1 cellular context compared by ENCODE assay signal in genomic region chr2:102240640-102241370, GRCh38.
TF ChIP-seq lines count a peak whose summit lies in the region.

No MANE protein-coding gene starts in this region.

TF ChIP-seq in HepG2, 621 proteins besides CTCF, POLR2A, EP300 and RAD21 (continued from another document and continues in another):
- TF ChIP-seq ZBTB2 (CRISPR knock-in tag; IDR thresholded peaks at IDR 0.05; ENCODE audit: low read depth): no peak
- TF ChIP-seq ETV5 (CRISPR knock-in tag; IDR thresholded peaks at IDR 0.05; ENCODE audit: borderline replicate concordance): peak; percentile 89
- TF ChIP-seq ZNF44 (CRISPR knock-in tag; IDR thresholded peaks at IDR 0.05): peak; percentile 79; the same call in 1 of the 2 replicates
- TF ChIP-seq GTF3A (CRISPR knock-in tag; conservative IDR thresholded peaks at IDR 0.05): no peak
- peak; percentile 69; the same call in 1 of the 2 replicates for TF ChIP-seq NFKBIZ (CRISPR knock-in tag; IDR thresholded peaks at IDR 0.05)
- no peak for TF ChIP-seq HIC2 (CRISPR knock-in tag; IDR thresholded peaks at IDR 0.05; ENCODE audit: low read depth)
- TF ChIP-seq CAMTA2 (CRISPR knock-in tag; IDR thresholded peaks at IDR 0.05; ENCODE audit: borderline replicate concordance): no peak
- TF ChIP-seq RNF219 (CRISPR knock-in tag; IDR thresholded peaks at IDR 0.05): no peak
- peak; percentile 58; the same call in 1 of the 2 replicates for TF ChIP-seq DMAP1 (CRISPR knock-in tag; IDR thresholded peaks at IDR 0.05)
- TF ChIP-seq SRY (CRISPR knock-in tag; IDR thresholded peaks at IDR 0.05): peak; percentile 69; the same call in 1 of the 2 replicates
- 0 out of 2 replicates have a peak, but pooled peaks have one; percentile 45 for TF ChIP-seq SIX4 (CRISPR knock-in tag; IDR thresholded peaks at IDR 0.05)
- TF ChIP-seq GRHL1 (CRISPR knock-in tag; conservative IDR thresholded peaks at IDR 0.05): no peak
- TF ChIP-seq NFRKB (IDR thresholded peaks at IDR 0.05): no peak
- TF ChIP-seq RFX5 (IDR thresholded peaks at IDR 0.05; ENCODE audit: low read depth, low read length): 0 out of 2 replicates have a peak, but pooled peaks have one; percentile 8
- TF ChIP-seq KDM2A (CRISPR knock-in tag; IDR thresholded peaks at IDR 0.05; ENCODE audit: borderline replicate concordance, low read depth): peak; percentile 96
- TF ChIP-seq ZNF773 (CRISPR knock-in tag; IDR thresholded peaks at IDR 0.05; ENCODE audit: borderline replicate concordance): no peak
- peak; percentile 98 for TF ChIP-seq RXRB (CRISPR knock-in tag; IDR thresholded peaks at IDR 0.05; ENCODE audit: borderline replicate concordance)
- no peak; the same call in 1 of the 2 replicates for TF ChIP-seq ZFP41 (CRISPR knock-in tag; IDR thresholded peaks at IDR 0.05; ENCODE audit: borderline replicate concordance)
- TF ChIP-seq RBAK (CRISPR knock-in tag; IDR thresholded peaks at IDR 0.05): no peak
- peak; percentile 89; the same call in 1 of the 2 replicates for TF ChIP-seq ZNF766 (CRISPR knock-in tag; IDR thresholded peaks at IDR 0.05; ENCODE audit: borderline replicate concordance)
- TF ChIP-seq TARDBP (CRISPR knock-in tag; IDR thresholded peaks at IDR 0.05): peak; percentile 91
- TF ChIP-seq ZNF207 (IDR thresholded peaks at IDR 0.05; ENCODE audit: borderline replicate concordance): no peak
- TF ChIP-seq SP1 (IDR thresholded peaks at IDR 0.05): no peak
- TF ChIP-seq SP1 (CRISPR knock-in tag; IDR thresholded peaks at IDR 0.05): peak; percentile 48; the same call in 1 of the 2 replicates
- TF ChIP-seq MBD4 (IDR thresholded peaks at IDR 0.05; ENCODE audit: borderline replicate concordance, low read length): no peak
- TF ChIP-seq ZNF460 (CRISPR knock-in tag; IDR thresholded peaks at IDR 0.05; ENCODE audit: borderline replicate concordance): no peak
- TF ChIP-seq FOXJ3 (CRISPR knock-in tag; IDR thresholded peaks at IDR 0.05; ENCODE audit: borderline replicate concordance): peak; percentile 78; the same call in 1 of the 2 replicates
- peak; percentile 51; the same call in 1 of the 2 replicates for TF ChIP-seq TRAFD1 (CRISPR knock-in tag; IDR thresholded peaks at IDR 0.05; ENCODE audit: borderline replicate concordance)
- no peak for TF ChIP-seq NFIC (IDR thresholded peaks at IDR 0.05; ENCODE audit: low read length)
- no peak for TF ChIP-seq MATR3 (CRISPR knock-in tag; IDR thresholded peaks at IDR 0.05)
- TF ChIP-seq BHLHE40 (IDR thresholded peaks at IDR 0.05; ENCODE audit: low read length): peak; percentile 91
- no peak for TF ChIP-seq IKZF4 (CRISPR knock-in tag; IDR thresholded peaks at IDR 0.05; ENCODE audit: borderline replicate concordance, low read depth, not compliant biosample characterization)
- no peak for TF ChIP-seq MBNL3 (CRISPR knock-in tag; conservative IDR thresholded peaks at IDR 0.05)
- no peak for TF ChIP-seq CEBPZ (IDR thresholded peaks at IDR 0.05; ENCODE audit: low read length)
- peak; percentile 94 for TF ChIP-seq ZNF580 (CRISPR knock-in tag; IDR thresholded peaks at IDR 0.05; ENCODE audit: borderline replicate concordance, low read depth)
- peak; percentile 95 for TF ChIP-seq ZGPAT (CRISPR knock-in tag; IDR thresholded peaks at IDR 0.05)
- TF ChIP-seq GFI1 (CRISPR knock-in tag; IDR thresholded peaks at IDR 0.05; ENCODE audit: borderline replicate concordance): no peak
- 0 out of 2 replicates have a peak, but pooled peaks have one; percentile 65 for TF ChIP-seq HOXD1 (CRISPR knock-in tag; IDR thresholded peaks at IDR 0.05)
- TF ChIP-seq RERE (CRISPR knock-in tag; IDR thresholded peaks at IDR 0.05; ENCODE audit: low read depth): peak; percentile 67; the same call in 1 of the 2 replicates
- peak; percentile 59; the same call in 1 of the 2 replicates for TF ChIP-seq ZNF891 (CRISPR knock-in tag; IDR thresholded peaks at IDR 0.05)
- no peak for TF ChIP-seq RAD51 (IDR thresholded peaks at IDR 0.05; ENCODE audit: borderline replicate concordance)
- TF ChIP-seq SMAD1 (CRISPR knock-in tag; IDR thresholded peaks at IDR 0.05; ENCODE audit: borderline replicate concordance, low read depth): peak; percentile 90; the same call in 1 of the 2 replicates
